In the genomic region with DNA sequence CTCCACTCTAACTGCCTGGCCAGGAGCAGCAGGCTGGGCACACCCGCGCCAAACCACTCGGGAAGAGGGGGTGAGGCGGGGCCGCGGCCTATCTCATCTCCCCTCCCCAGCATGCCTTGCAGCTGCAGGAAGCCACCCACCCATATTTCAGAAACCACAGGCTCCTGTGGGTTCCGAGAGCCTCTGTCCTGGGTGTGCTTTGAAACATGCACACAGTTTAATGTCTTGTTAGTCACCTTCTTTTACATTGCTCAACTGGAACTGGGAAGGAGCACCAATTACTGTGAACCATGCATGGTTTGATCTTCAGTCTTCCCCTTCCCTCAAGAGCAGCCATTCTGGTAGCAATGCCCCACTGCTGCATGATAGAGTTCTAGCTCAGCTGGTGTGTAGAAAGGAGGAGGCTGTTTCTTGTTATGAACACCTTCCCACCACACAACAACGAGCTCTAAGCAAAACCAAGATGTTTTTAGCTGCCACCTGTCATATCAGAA, we compare ENCODE assay signal across 8 cellular contexts. TPM values are rescaled to one million over a fixed set of nuclear protein-coding genes. Genes with fewer than 3 reads are reported as not detected.
DNase-seq lines count a peak whose midpoint lies in the region; ATAC-seq, FAIRE-seq and TF ChIP-seq lines count a peak whose summit lies in the region.

No MANE protein-coding gene starts in this region.

- TF ChIP-seq EP300 in esophagus muscularis mucosa (IDR thresholded peaks at IDR 0.05) = no peak

- no peaks in the 10 kb centered on the region for H3K36me3 ChIP-seq in RWPE2 (ENCODE audit: low read depth)
- H3K36me3 ChIP-seq in esophagus muscularis mucosa = no peaks in the 10 kb centered on the region

- no peak overlapping the region for H3K27ac ChIP-seq in RWPE2 (ENCODE audit: poor library complexity, severe bottlenecking)
- H3K27ac ChIP-seq in coronary artery = no peak overlapping the region
- H3K27ac ChIP-seq in esophagus muscularis mucosa (replicated peaks in 1 of 4) = no peak overlapping the region

- H3K27me3 ChIP-seq in RWPE2 (ENCODE audit: insufficient read depth, poor library complexity, severe bottlenecking) (no peaks in the 10 kb centered on the region), esophagus muscularis mucosa (no peaks in the 10 kb centered on the region)

- FAIRE-seq in GM18507 (lab: Jason Lieb, UNC) = peak; percentile 97

- DNase-seq in GM18507 (ENCODE audit: extremely low spot score, insufficient read length, low read depth) = no peak
- DNase-seq in RWPE2 (ENCODE audit: low spot score) = no peak
- DNase-seq in activated effector memory CD4-positive, alpha-beta T cell treated with Interleukin-2 at 50 U/mL for 16 hours = peak; percentile 79
- DNase-seq in stimulated activated CD4-positive, alpha-beta T cell treated with anti-CD3 and anti-CD28 coated beads, Interleukin-1b, Interleukin-23, amount 100 ng/mL, for 4 hours (ENCODE audit: low read depth in 2 of 2) = peak; percentile 53 to 70
- no peak for DNase-seq in coronary artery (ENCODE audit: low spot score)
- DNase-seq in esophagus muscularis mucosa (ENCODE audit: extremely low spot score) = no peak
- DNase-seq in ureter (ENCODE audit: low spot score) = no peak

- 58% methylated on average over 8 of the region's 8 CpGs for WGBS in esophagus muscularis mucosa

- no peak for TF ChIP-seq POLR2A in esophagus muscularis mucosa (IDR thresholded peaks at IDR 0.05; ENCODE audit: low read depth)

- H3K4me1 ChIP-seq in RWPE2 (ENCODE audit: insufficient read depth, poor library complexity, severe bottlenecking) (no peaks in the 10 kb centered on the region), esophagus muscularis mucosa (peaks cover 0 to 3% (median 0%) of the 10 kb centered on the region in 4 donors)

- intact Hi-C loops in esophagus muscularis mucosa (cut with DNase I) = no loop called here

- TF ChIP-seq CTCF in RWPE2 (IDR thresholded peaks at IDR 0.05; ENCODE audit: poor library complexity, severe bottlenecking) = no peak
- no peak for TF ChIP-seq CTCF in coronary artery (IDR thresholded peaks at IDR 0.05)
- no peak for TF ChIP-seq CTCF in esophagus muscularis mucosa (IDR thresholded peaks at IDR 0.05)

- H3K4me3 ChIP-seq in RWPE2 (ENCODE audit: severe bottlenecking) (no peak overlapping the region), coronary artery (no peak overlapping the region), esophagus muscularis mucosa (no peak overlapping the region)

- H3K9me3 ChIP-seq in RWPE2 (ENCODE audit: severe bottlenecking) = no peaks in the 10 kb centered on the region
- H3K9me3 ChIP-seq in esophagus muscularis mucosa = no peaks in the 10 kb centered on the region

- ATAC-seq in HG02884 (IDR thresholded peaks at IDR 0.05; ENCODE audit: unreplicated experiment) (peak; percentile 54), RWPE2 (ENCODE audit: low read depth) (peak; percentile 14; the same call in 1 of the 3 replicates)

RNA-seq across cellular contexts. Expression of a gene that starts 37.6 kb away (rescaled TPM):
- 10 to 100 TPM in 1 of 4 donors, 1 to 10 TPM in 3; 3.6 to 17.7 (median 9.2) TPM for total RNA-seq in esophagus muscularis mucosa
- total RNA-seq in ureter = 15.2 TPM

Comparison
In these comparisons a context has a peak if more than half of its experiments do, and no peak if none do; other contexts are left out.
1. DNase-seq: peak in activated effector memory CD4-positive, alpha-beta T cell treated with Interleukin-2 at 50 U/mL for 16 hours (single experiment) and stimulated activated CD4-positive, alpha-beta T cell treated with anti-CD3 and anti-CD28 coated beads, Interleukin-1b, Interleukin-23, amount 100 ng/mL, for 4 hours (2 of 2); none in GM18507 (single experiment), RWPE2 (single experiment), coronary artery (single experiment), esophagus muscularis mucosa (single experiment) and ureter (single experiment).